ENCODE assay signal across 8 cellular contexts in the genomic region with DNA sequence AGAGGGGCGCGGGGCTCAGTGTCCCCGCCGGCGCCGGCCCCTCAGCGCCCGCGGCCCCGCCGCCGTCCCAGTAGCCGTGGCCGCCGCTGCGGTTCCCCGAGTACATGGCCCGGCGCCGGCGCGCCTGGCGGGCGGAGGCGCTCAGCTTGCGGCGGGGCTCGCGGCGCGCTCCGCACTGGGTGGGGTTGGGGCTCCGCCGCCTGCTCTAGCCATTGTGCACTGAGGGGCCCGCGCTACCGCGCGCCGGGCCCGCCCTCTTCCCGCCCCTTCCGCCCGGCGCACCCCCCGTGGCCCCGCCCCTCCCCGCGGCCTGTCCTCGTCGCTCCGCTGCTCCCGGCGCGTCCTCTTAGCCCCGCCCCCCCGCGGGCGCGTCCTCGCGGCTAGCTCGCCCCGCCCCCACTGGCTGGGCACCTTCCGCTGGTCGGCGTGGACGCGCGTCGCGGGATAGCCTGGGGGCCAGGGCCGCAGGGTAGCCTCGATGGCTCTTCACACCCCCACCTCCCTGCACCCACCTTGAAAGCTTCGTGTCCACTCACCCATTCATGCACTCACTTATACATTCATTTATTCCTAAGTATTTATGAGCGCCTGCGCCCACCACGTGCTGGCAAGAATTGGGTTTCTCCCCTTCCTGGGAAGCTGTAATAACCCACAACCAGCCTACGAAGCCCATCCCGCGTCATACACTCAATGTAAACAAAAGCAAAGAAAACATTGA. TPM values are rescaled to one million over a fixed set of nuclear protein-coding genes. Genes with fewer than 3 reads are reported as not detected.
A peak's percentile ranks its signal among the peaks of the same experiment; 100 is the strongest.
DNase-seq lines count a peak whose midpoint lies in the region; ATAC-seq and TF ChIP-seq lines count a peak whose summit lies in the region.

TSS of gene CHML (minus strand) at position 221 of the 718 bp plus-strand sequence. CDS start 4,603 bp downstream, outside the sequence.
TSS of gene OPN3 (minus strand) at position 221 of the 718 bp plus-strand sequence. CDS start at position 106, 115 bp downstream.

- H3K9me3 Mint-ChIP-seq in activated CD8-positive, alpha-beta memory T cell treated with anti-CD3 and anti-CD28 coated beads, Interleukin-2, amount 10 ng/mL, durations not matched to agents 7 days and 5 days (ENCODE audit: low read depth): peaks cover 5% of the 10 kb centered on the region
- peaks cover 22% of the 10 kb centered on the region for H3K9me3 Mint-ChIP-seq in endodermal cell

- peak; percentile 97 for ATAC-seq in activated CD8-positive, alpha-beta memory T cell treated with anti-CD3 and anti-CD28 coated beads, Interleukin-2, amount 10 ng/mL, durations not matched to agents 7 days and 5 days

- H3K27ac ChIP-seq in endodermal cell (ENCODE audit: low read depth, low read length): peak within 1 kb of the TSS; percentile 77
- peak within 1 kb of the TSS; percentile 77 for H3K27ac ChIP-seq in mesodermal cell (ENCODE audit: low read depth, low read length, severe bottlenecking)

- no peaks in the 10 kb centered on the region for H3K36me3 ChIP-seq in endodermal cell (ENCODE audit: control insufficient read depth, insufficient read depth, low read length)
- peaks cover 7% of the 10 kb centered on the region for H3K36me3 ChIP-seq in mesodermal cell (ENCODE audit: control insufficient read depth, insufficient read depth, low read length)

- H3K4me1 ChIP-seq in endodermal cell (ENCODE audit: control insufficient read depth, insufficient read depth, low read length): no peaks in the 10 kb centered on the region
- peaks cover 6% of the 10 kb centered on the region for H3K4me1 ChIP-seq in mesodermal cell (ENCODE audit: control insufficient read depth, insufficient read depth, low read length, poor library complexity, severe bottlenecking)

- peak within 1 kb of the TSS; percentile 85 for H3K27ac Mint-ChIP-seq in activated CD8-positive, alpha-beta memory T cell treated with anti-CD3 and anti-CD28 coated beads, Interleukin-2, amount 10 ng/mL, durations not matched to agents 7 days and 5 days
- peak within 1 kb of the TSS; percentile 75 for H3K27ac Mint-ChIP-seq in endodermal cell

- CTCF ChIA-PET in activated CD8-positive, alpha-beta memory T cell treated with anti-CD3 and anti-CD28 coated beads, Interleukin-2, amount 10 ng/mL, durations not matched to agents 7 days and 5 days (lab: Charles Lee): interaction anchor here (0.9 to 1.4 kb wide), 2 partner anchors 13 to 30 kb away, joined by 3 read pairs; no protein-coding TSS in a partner anchor

- H3K4me3 Mint-ChIP-seq in activated CD8-positive, alpha-beta memory T cell treated with anti-CD3 and anti-CD28 coated beads, Interleukin-2, amount 10 ng/mL, durations not matched to agents 7 days and 5 days: peak within 1 kb of the TSS; percentile 78
- peak within 1 kb of the TSS; percentile 72 for H3K4me3 Mint-ChIP-seq in endodermal cell

- WGBS in endodermal cell (ENCODE audit: insufficient coverage in 1 of 2, insufficient read length in 1 of 2), 2 experiments: 1 to 7% methylated on average over 17 to 81 of the region's 81 CpGs
- WGBS in mesodermal cell (ENCODE audit: insufficient coverage in 2 of 2), 2 experiments: 5 to 14% methylated on average over 37 to 41 of the region's 81 CpGs

- peaks cover 20% of the 10 kb centered on the region for H3K36me3 Mint-ChIP-seq in activated CD8-positive, alpha-beta memory T cell treated with anti-CD3 and anti-CD28 coated beads, Interleukin-2, amount 10 ng/mL, durations not matched to agents 7 days and 5 days
- peaks cover 9% of the 10 kb centered on the region for H3K36me3 Mint-ChIP-seq in endodermal cell (ENCODE audit: low read depth)

- TF ChIP-seq CTCF in GM20000 (IDR thresholded peaks at IDR 0.05; ENCODE audit: extremely low read depth, missing control alignments): no peak
- no peak for TF ChIP-seq CTCF in endodermal cell (conservative IDR thresholded peaks at IDR 0.05)

- H3K9me3 ChIP-seq in endodermal cell (ENCODE audit: control insufficient read depth, low read length): peaks cover 22% of the 10 kb centered on the region
- H3K9me3 ChIP-seq in mesodermal cell (ENCODE audit: control insufficient read depth, low read length): peaks cover 10% of the 10 kb centered on the region

- H3K4me3 ChIP-seq in endodermal cell (ENCODE audit: low read length) (peak within 1 kb of the TSS; percentile 83), mesodermal cell (ENCODE audit: extremely low read depth, insufficient read depth, low read length, poor library complexity, severe bottlenecking) (peak within 1 kb of the TSS; percentile 81)

- H3K9ac ChIP-seq in endodermal cell (ENCODE audit: extremely low read depth, low read length, poor library complexity, severe bottlenecking): peak within 1 kb of the TSS; percentile 55

- DNase-seq in COLO668 (lab: John Stamatoyannopoulos, UW; ENCODE audit: unreplicated experiment) (peak; percentile 99), GM20000 (ENCODE audit: low spot score) (peak; percentile 99), HT-29 (ENCODE audit: low spot score) (peak; percentile 89), NOMO-1 (lab: John Stamatoyannopoulos, UW; ENCODE audit: unreplicated experiment in 2 of 2) (peak; percentile 72 to 89), endodermal cell (peak; percentile 96)
- DNase-seq in activated CD8-positive, alpha-beta memory T cell treated with anti-CD3 and anti-CD28 coated beads, Interleukin-2, amount 10 ng/mL, durations not matched to agents 7 days and 5 days: peak; percentile 94
- DNase-seq in stimulated activated CD8-positive, alpha-beta memory T cell treated with anti-CD3 and anti-CD28 coated beads, Interleukin-15, amount 100 ng/mL, for 24 hours (ENCODE audit: low read depth): peak; percentile 93

- H3K4me1 Mint-ChIP-seq in activated CD8-positive, alpha-beta memory T cell treated with anti-CD3 and anti-CD28 coated beads, Interleukin-2, amount 10 ng/mL, durations not matched to agents 7 days and 5 days: peaks cover 38% of the 10 kb centered on the region
- H3K4me1 Mint-ChIP-seq in endodermal cell: peaks cover 18% of the 10 kb centered on the region

- peaks cover 41% of the 10 kb centered on the region for H3K27me3 ChIP-seq in endodermal cell (ENCODE audit: control insufficient read depth, insufficient read depth, low read length, poor library complexity, severe bottlenecking)

- H3K27me3 Mint-ChIP-seq in activated CD8-positive, alpha-beta memory T cell treated with anti-CD3 and anti-CD28 coated beads, Interleukin-2, amount 10 ng/mL, durations not matched to agents 7 days and 5 days: peaks cover 2% of the 10 kb centered on the region
- peaks cover 35% of the 10 kb centered on the region for H3K27me3 Mint-ChIP-seq in endodermal cell (ENCODE audit: insufficient read depth)

RNA-seq across cellular contexts. Expression of gene CHML, which starts in this region (rescaled TPM):
- 17.4 and 22.4 TPM in 2 replicates for total RNA-seq in HT-29 (2014; rRNA removed; shearing (Covaris generic))
- total RNA-seq in activated CD8-positive, alpha-beta memory T cell treated with anti-CD3 and anti-CD28 coated beads, Interleukin-2, amount 10 ng/mL, durations not matched to agents 7 days and 5 days: 10 to 100 TPM in 1 of 2 experiments, 1 to 10 TPM in 1; 8.2 to 10.0 TPM
- 10 to 100 TPM; 16.4 to 28.5 TPM for total RNA-seq in endodermal cell
- 20.4 TPM for polyA plus RNA-seq in endodermal cell (2013, experiment 1 of 2)
- 19.8 TPM for polyA plus RNA-seq in endodermal cell (2013, experiment 2 of 2)
- polyA plus RNA-seq in mesodermal cell (2013, experiment 1 of 2): 6.9 TPM
- polyA plus RNA-seq in mesodermal cell (2013, experiment 2 of 2): 8.2 TPM

RNA-seq across cellular contexts. Expression of gene OPN3, which starts in this region (rescaled TPM):
- 12.5 and 12.6 TPM in 2 replicates for total RNA-seq in HT-29 (2014; rRNA removed; shearing (Covaris generic))
- 10 to 100 TPM in 1 of 2 experiments, 1 to 10 TPM in 1; 9.7 to 11.1 TPM for total RNA-seq in activated CD8-positive, alpha-beta memory T cell treated with anti-CD3 and anti-CD28 coated beads, Interleukin-2, amount 10 ng/mL, durations not matched to agents 7 days and 5 days
- total RNA-seq in endodermal cell: 10 to 100 TPM in 1 of 2 donors, 1 to 10 TPM in 1; 9.0 to 22.5 TPM
- 43.6 TPM for polyA plus RNA-seq in endodermal cell (2013, experiment 1 of 2)
- polyA plus RNA-seq in endodermal cell (2013, experiment 2 of 2): 39.9 TPM
- polyA plus RNA-seq in mesodermal cell (2013, experiment 1 of 2): 52.4 TPM
- 49.0 TPM for polyA plus RNA-seq in mesodermal cell (2013, experiment 2 of 2)

Comparison
In these comparisons a context has a peak if more than half of its experiments do, and no peak if none do; other contexts are left out.
1. Peak in every context shown above with its lines: DNase-seq, ATAC-seq, H3K4me3 ChIP-seq and H3K27ac ChIP-seq.